32 cellular contexts compared by ENCODE assay signal in genomic region chr2:196384729-196385128, GRCh38.
DNase-seq lines count a peak whose midpoint lies in the region; ATAC-seq and TF ChIP-seq lines count a peak whose summit lies in the region.
"Had no signal": no experiment of that assay in that cellular context is flagged by ENCODE, and none has a peak within 500 bp of the region (broad histone marks: within the 10 kb centered on the region; RNA-seq: fewer than 3 reads in every experiment).

No MANE protein-coding gene starts in this region.

- H3K4me3 ChIP-seq in endodermal cell (ENCODE audit: low read length): no peak overlapping the region
- H3K4me3 ChIP-seq in gastrocnemius medialis: no peak overlapping the region
- H3K4me3 ChIP-seq: colonic mucosa, transverse colon had no signal

- H3K4me3 Mint-ChIP-seq in endodermal cell: no peak overlapping the region
- H3K4me3 Mint-ChIP-seq: activated CD4-positive, alpha-beta T cell treated with anti-CD3 and anti-CD28 coated beads, Interleukin-2, amount 10 ng/mL, durations not matched to agents 7 days and 5 days; activated naive CD4-positive, alpha-beta T cell treated with anti-CD3 and anti-CD28 coated beads for 36 hours; CD4-positive, alpha-beta T cell; immature natural killer cell had no signal

- ATAC-seq in GM18499 (IDR thresholded peaks at IDR 0.05; ENCODE audit: insufficient read depth, unreplicated experiment): peak; percentile 69
- ATAC-seq in GM19372 (IDR thresholded peaks at IDR 0.05; ENCODE audit: low read depth, unreplicated experiment): peak; percentile 48
- ATAC-seq in GM21786 (IDR thresholded peaks at IDR 0.05; ENCODE audit: unreplicated experiment): peak; percentile 62
- peak; percentile 49 for ATAC-seq in HG03159 (IDR thresholded peaks at IDR 0.05; ENCODE audit: unreplicated experiment)
- no peak for ATAC-seq in gastrocnemius medialis
- ATAC-seq: esophagus mucosa, HCT116, left lobe of liver had no signal

- H3K4me1 Mint-ChIP-seq in endodermal cell: no peaks in the 10 kb centered on the region
- H3K4me1 Mint-ChIP-seq: activated CD4-positive, alpha-beta T cell treated with anti-CD3 and anti-CD28 coated beads, Interleukin-2, amount 10 ng/mL, durations not matched to agents 7 days and 5 days; immature natural killer cell had no signal

- H3K9me3 ChIP-seq in endodermal cell (ENCODE audit: control insufficient read depth, low read length): no peaks in the 10 kb centered on the region
- H3K9me3 ChIP-seq in gastrocnemius medialis: no peaks in the 10 kb centered on the region
- H3K9me3 ChIP-seq: colonic mucosa, SK-N-SH, transverse colon had no signal

- H3K27me3 ChIP-seq in endodermal cell (ENCODE audit: control insufficient read depth, insufficient read depth, low read length, poor library complexity, severe bottlenecking) (no peaks in the 10 kb centered on the region), gastrocnemius medialis (no peaks in the 10 kb centered on the region)
- H3K27me3 ChIP-seq: colonic mucosa, transverse colon had no signal

- H3K36me3 Mint-ChIP-seq in endodermal cell (ENCODE audit: low read depth): no peaks in the 10 kb centered on the region
- H3K36me3 Mint-ChIP-seq: immature natural killer cell had no signal

- H3K9me3 Mint-ChIP-seq in endodermal cell: no peaks in the 10 kb centered on the region
- H3K9me3 Mint-ChIP-seq: activated CD4-positive, alpha-beta T cell treated with anti-CD3 and anti-CD28 coated beads, Interleukin-2, amount 10 ng/mL, durations not matched to agents 7 days and 5 days; activated naive CD4-positive, alpha-beta T cell treated with anti-CD3 and anti-CD28 coated beads for 36 hours; CD4-positive, alpha-beta T cell had no signal

- H3K27me3 Mint-ChIP-seq in endodermal cell (ENCODE audit: insufficient read depth): no peaks in the 10 kb centered on the region
- H3K27me3 Mint-ChIP-seq: activated CD4-positive, alpha-beta T cell treated with anti-CD3 and anti-CD28 coated beads, Interleukin-2, amount 10 ng/mL, durations not matched to agents 7 days and 5 days; CD4-positive, alpha-beta T cell; progenitor cell of endocrine pancreas had no signal

- no peak overlapping the region for H3K27ac ChIP-seq in endodermal cell (ENCODE audit: low read depth, low read length)
- no peak overlapping the region for H3K27ac ChIP-seq in gastrocnemius medialis
- H3K27ac ChIP-seq: colonic mucosa, RWPE1, transverse colon, VCaP had no signal

- WGBS in endodermal cell (ENCODE audit: insufficient coverage in 1 of 2, insufficient read length in 1 of 2), 2 experiments: 91% methylated on average over 1 of the region's 1 CpG; no CpG with 5 or more reads in 1 of the 2 experiments

- intact Hi-C loops in gastrocnemius medialis (cut with DNase I; ENCODE audit: low total_unique reads): no loop called here

- no peak for TF ChIP-seq POLR2A in gastrocnemius medialis (IDR thresholded peaks at IDR 0.05)

- H3K27ac Mint-ChIP-seq in endodermal cell: no peak overlapping the region
- H3K27ac Mint-ChIP-seq: activated CD4-positive, alpha-beta T cell treated with anti-CD3 and anti-CD28 coated beads, Interleukin-2, amount 10 ng/mL, durations not matched to agents 7 days and 5 days; activated naive CD4-positive, alpha-beta T cell treated with anti-CD3 and anti-CD28 coated beads for 36 hours; CD4-positive, alpha-beta T cell; immature natural killer cell; progenitor cell of endocrine pancreas had no signal

- DNase-seq in endodermal cell (no peak), SKM-1 treated with dmso at 0.1 percent for 144 hours (lab: John Stamatoyannopoulos, UW; ENCODE audit: unreplicated experiment) (no peak), islet precursor cell (no peak), gastrocnemius medialis (no peak)
- DNase-seq: 8988T; activated CD4-positive, alpha-beta T cell treated with anti-CD3 and anti-CD28 coated beads, Interleukin-2, amount 10 ng/mL, durations not matched to agents 7 days and 5 days; activated naive CD4-positive, alpha-beta T cell treated with anti-CD3 and anti-CD28 coated beads for 36 hours; amygdala; CD4-positive, alpha-beta T cell; colonic mucosa; effector memory CD4-positive, alpha-beta T cell; foreskin melanocyte; immature natural killer cell; IMR-90; mesenchymal stem cell; NCI-H1092 treated with DMSO at 0.1 percent for 48 hours; NCI-H2029 treated with DMSO at 0.1 percent for 48 hours; NCI-H2227 treated with DMSO at 0.1 percent for 48 hours; NCI-H748 treated with DMSO at 0.1 percent for 48 hours; SK-N-SH; stimulated activated CD4-positive, alpha-beta T cell treated with anti-CD3 and anti-CD28 coated beads, Interleukin-15, amount 100 ng/mL, for 24 hours; transverse colon had no signal

- H3K4me1 ChIP-seq in endodermal cell (ENCODE audit: control insufficient read depth, insufficient read depth, low read length) (no peaks in the 10 kb centered on the region), gastrocnemius medialis (no peaks in the 10 kb centered on the region)
- H3K4me1 ChIP-seq: colonic mucosa had no signal

- in situ Hi-C loops in gastrocnemius medialis (cut with MboI; ENCODE audit: low sequenced_read_pairs in 4 of 4): no loop called here

- H3K9ac ChIP-seq in endodermal cell (ENCODE audit: extremely low read depth, low read length, poor library complexity, severe bottlenecking): no peak overlapping the region
- H3K9ac ChIP-seq: SK-N-SH had no signal

- H3K36me3 ChIP-seq in endodermal cell (ENCODE audit: control insufficient read depth, insufficient read depth, low read length): no peaks in the 10 kb centered on the region
- H3K36me3 ChIP-seq in gastrocnemius medialis: no peaks in the 10 kb centered on the region
- H3K36me3 ChIP-seq: colonic mucosa, transverse colon had no signal

- TF ChIP-seq CTCF in endodermal cell (conservative IDR thresholded peaks at IDR 0.05): no peak
- TF ChIP-seq CTCF in gastrocnemius medialis (IDR thresholded peaks at IDR 0.05 in 4 of 5, conservative IDR thresholded peaks at IDR 0.05 in 1 of 5): no peak

Comparison
In these comparisons a context has a peak if more than half of its experiments do, and no peak if none do; other contexts are left out.
1. ATAC-seq: peak in GM18499 (single experiment), GM19372 (single experiment), GM21786 (single experiment) and HG03159 (single experiment); none in gastrocnemius medialis (0 of 2).